In the genomic region with DNA sequence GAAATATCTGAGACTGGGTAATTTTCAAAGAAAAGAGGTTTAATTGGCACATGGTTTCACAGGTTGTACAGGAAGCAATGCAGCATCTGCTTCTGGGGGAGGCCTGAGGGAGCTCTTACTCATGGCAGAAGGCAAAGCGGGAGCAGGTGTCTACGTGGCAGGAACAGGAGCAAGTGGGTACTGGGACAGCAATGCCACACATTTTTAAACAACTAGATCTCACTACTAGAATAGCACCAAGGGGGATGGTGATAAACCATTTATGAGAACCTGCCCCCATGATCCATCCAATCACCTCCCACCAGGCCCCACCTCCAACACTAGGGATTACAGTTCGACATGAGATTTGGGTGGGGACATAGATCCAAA, we compare ENCODE assay signal across 9 cellular contexts. TPM values are rescaled to one million over a fixed set of nuclear protein-coding genes. Genes with fewer than 3 reads are reported as not detected.
DNase-seq lines count a peak whose midpoint lies in the region; ATAC-seq and TF ChIP-seq lines count a peak whose summit lies in the region.
"Had no signal": no experiment of that assay in that cellular context is flagged by ENCODE, and none has a peak within 500 bp of the region (broad histone marks: within the 10 kb centered on the region; RNA-seq: fewer than 3 reads in every experiment).

No MANE protein-coding gene starts in this region.

- no peaks in the 10 kb centered on the region for H3K9me3 ChIP-seq in CD4-positive, alpha-beta T cell (ENCODE audit: control insufficient read depth, low read length)
- H3K9me3 ChIP-seq: lower lobe of right lung had no signal

- DNase-seq in RPMI8226 (peak; percentile 40), myocyte (ENCODE audit: low read depth) (peak; percentile 69), GM20000 (ENCODE audit: low spot score) (no peak), DMS 273 treated with DMSO at 0.1 percent for 48 hours (lab: John Stamatoyannopoulos, UW) (no peak), NCI-H1694 (lab: John Stamatoyannopoulos, UW) (no peak)
- no peak for DNase-seq in CD4-positive, alpha-beta T cell
- DNase-seq: lower lobe of right lung had no signal

- peaks cover 4% of the 10 kb centered on the region for H3K27me3 Mint-ChIP-seq in CD4-positive, alpha-beta T cell

- ATAC-seq in GM18517 (IDR thresholded peaks at IDR 0.05; ENCODE audit: unreplicated experiment) (peak; percentile 38), GM21737 (IDR thresholded peaks at IDR 0.05; ENCODE audit: unreplicated experiment) (peak; percentile 43)
- no peak for ATAC-seq in CD4-positive, alpha-beta T cell (ENCODE audit: poor library complexity)
- ATAC-seq: lower lobe of right lung had no signal

- POLR2A ChIA-PET in CD4-positive, alpha-beta T cell (lab: Charles Lee) = no interaction called here

- no peak overlapping the region for H3K27ac ChIP-seq in CD4-positive, alpha-beta T cell (ENCODE audit: low read depth, low read length)
- H3K27ac ChIP-seq: lower lobe of right lung had no signal

- H3K27me3 ChIP-seq in CD4-positive, alpha-beta T cell (ENCODE audit: control insufficient read depth, insufficient read depth, low read length) = no peaks in the 10 kb centered on the region

- CTCF ChIA-PET in CD4-positive, alpha-beta T cell (lab: Charles Lee) = interaction anchor here (1.0 to 1.3 kb wide), 2 partner anchors 11 to 127 kb away, joined by 3 read pairs; no protein-coding TSS in a partner anchor

- intact Hi-C loops in CD4-positive, alpha-beta T cell (cut with DNase I, micrococcal nuclease) = no loop called here

- no peaks in the 10 kb centered on the region for H3K9me3 Mint-ChIP-seq in CD4-positive, alpha-beta T cell

- no peaks in the 10 kb centered on the region for H3K4me1 Mint-ChIP-seq in CD4-positive, alpha-beta T cell (ENCODE audit: low read depth)

- no peaks in the 10 kb centered on the region for H3K36me3 Mint-ChIP-seq in CD4-positive, alpha-beta T cell (ENCODE audit: low read depth)

- H3K4me3 Mint-ChIP-seq in CD4-positive, alpha-beta T cell = no peak overlapping the region

- H3K27ac Mint-ChIP-seq in CD4-positive, alpha-beta T cell = no peak overlapping the region

- no peak for TF ChIP-seq CTCF in CD4-positive, alpha-beta T cell (IDR thresholded peaks at IDR 0.05)
- no peak for TF ChIP-seq CTCF in GM20000 (IDR thresholded peaks at IDR 0.05; ENCODE audit: extremely low read depth, missing control alignments)

RNA-seq across cellular contexts. Expression of a gene that starts 47.6 kb away (rescaled TPM):
- 22.4 and 24.6 TPM in 2 replicates for total RNA-seq in myocyte
- 9.7 TPM for polyA plus RNA-seq in myocyte (2012)
- 1 to 10 TPM; 2.1 TPM for total RNA-seq in CD4-positive, alpha-beta T cell

RNA-seq across cellular contexts. Expression of a gene that starts 50.7 kb away (rescaled TPM):
- total RNA-seq in myocyte = 23.5 and 31.5 TPM in 2 replicates
- polyA plus RNA-seq in myocyte (2012) = 17.1 TPM
- 100 to 1,000 TPM; 127 to 138 TPM for total RNA-seq in CD4-positive, alpha-beta T cell

Comparison
In these comparisons a context has a peak if more than half of its experiments do, and no peak if none do; other contexts are left out.
1. DNase-seq: peak in RPMI8226 (single experiment) and myocyte (single experiment); none in CD4-positive, alpha-beta T cell (0 of 10), GM20000 (single experiment), DMS 273 treated with DMSO at 0.1 percent for 48 hours (single experiment) and NCI-H1694 (single experiment).